11 cellular contexts compared by ENCODE assay signal in genomic region chr3:192090586-192090985, GRCh38.
A peak's percentile ranks its signal among the peaks of the same experiment; 100 is the strongest.
DNase-seq lines count a peak whose midpoint lies in the region; ATAC-seq, FAIRE-seq and TF ChIP-seq lines count a peak whose summit lies in the region.
"Had no signal": no experiment of that assay in that cellular context is flagged by ENCODE, and none has a peak within 500 bp of the region (broad histone marks: within the 10 kb centered on the region; RNA-seq: fewer than 3 reads in every experiment).

No MANE protein-coding gene starts in this region.

- intact Hi-C loops in activated CD4-positive, alpha-beta T cell treated with anti-CD3 and anti-CD28 coated beads, Interleukin-2, amount 10 ng/mL, durations not matched to agents 24 days and 14 days (cut with micrococcal nuclease): no loop called here

- H3K27me3 ChIP-seq in gastroesophageal sphincter: no peaks in the 10 kb centered on the region

- H3K4me1 ChIP-seq in gastroesophageal sphincter: no peaks in the 10 kb centered on the region

- peak; percentile 87 for FAIRE-seq in H54 (lab: Jason Lieb, UNC)

- TF ChIP-seq EP300 in gastroesophageal sphincter (IDR thresholded peaks at IDR 0.05): no peak

- no peak overlapping the region for H3K4me3 Mint-ChIP-seq in activated naive CD8-positive, alpha-beta T cell treated with anti-CD3 and anti-CD28 coated beads, Interleukin-2, amount 50 U/mL, for 24 hours
- H3K4me3 Mint-ChIP-seq in activated CD4-positive, alpha-beta T cell treated with anti-CD3 and anti-CD28 coated beads, Interleukin-2, amount 10 ng/mL, durations not matched to agents 24 days and 14 days: no peak overlapping the region

- no peak for TF ChIP-seq CTCF in gastroesophageal sphincter (IDR thresholded peaks at IDR 0.05)

- no peaks in the 10 kb centered on the region for H3K4me1 Mint-ChIP-seq in activated naive CD8-positive, alpha-beta T cell treated with anti-CD3 and anti-CD28 coated beads, Interleukin-2, amount 50 U/mL, for 24 hours
- H3K4me1 Mint-ChIP-seq in activated CD4-positive, alpha-beta T cell treated with anti-CD3 and anti-CD28 coated beads, Interleukin-2, amount 10 ng/mL, durations not matched to agents 24 days and 14 days: no peaks in the 10 kb centered on the region

- DNase-seq in H54 (ENCODE audit: insufficient read length, low spot score): no peak
- DNase-seq in HT1080 (ENCODE audit: low read depth): peak; percentile 20
- peak; percentile 68 for DNase-seq in islet precursor cell
- DNase-seq in activated naive CD8-positive, alpha-beta T cell treated with anti-CD3 and anti-CD28 coated beads, Interleukin-2, amount 50 U/mL, for 24 hours: no peak
- no peak for DNase-seq in activated CD4-positive, alpha-beta T cell treated with anti-CD3 and anti-CD28 coated beads, Interleukin-2, amount 10 ng/mL, durations not matched to agents 24 days and 14 days
- DNase-seq in T-helper 9 cell: no peak
- DNase-seq: anterior cingulate cortex; stimulated activated CD4-positive, alpha-beta T cell treated with anti-CD3 and anti-CD28 coated beads, Interleukin-4, amount 100 ng/mL, for 24 hours had no signal

- no peak overlapping the region for H3K27ac ChIP-seq in gastroesophageal sphincter
- H3K27ac ChIP-seq: SK-N-MC had no signal

- peaks cover 1% of the 10 kb centered on the region for H3K9me3 Mint-ChIP-seq in activated naive CD8-positive, alpha-beta T cell treated with anti-CD3 and anti-CD28 coated beads, Interleukin-2, amount 50 U/mL, for 24 hours
- H3K9me3 Mint-ChIP-seq in activated CD4-positive, alpha-beta T cell treated with anti-CD3 and anti-CD28 coated beads, Interleukin-2, amount 10 ng/mL, durations not matched to agents 24 days and 14 days: no peaks in the 10 kb centered on the region

- H3K36me3 ChIP-seq in gastroesophageal sphincter: no peaks in the 10 kb centered on the region

- no peak overlapping the region for H3K4me3 ChIP-seq in gastroesophageal sphincter
- H3K4me3 ChIP-seq: SK-N-MC had no signal

- H3K9me3 ChIP-seq in gastroesophageal sphincter: no peaks in the 10 kb centered on the region

- TF ChIP-seq POLR2A in H54 (IDR thresholded peaks at IDR 0.05; ENCODE audit: low read depth, low read length) (no peak), gastroesophageal sphincter (IDR thresholded peaks at IDR 0.05) (no peak)

- H3K27me3 Mint-ChIP-seq in activated naive CD8-positive, alpha-beta T cell treated with anti-CD3 and anti-CD28 coated beads, Interleukin-2, amount 50 U/mL, for 24 hours: no peaks in the 10 kb centered on the region
- H3K27me3 Mint-ChIP-seq in activated CD4-positive, alpha-beta T cell treated with anti-CD3 and anti-CD28 coated beads, Interleukin-2, amount 10 ng/mL, durations not matched to agents 24 days and 14 days: no peaks in the 10 kb centered on the region

- no peaks in the 10 kb centered on the region for H3K36me3 Mint-ChIP-seq in activated naive CD8-positive, alpha-beta T cell treated with anti-CD3 and anti-CD28 coated beads, Interleukin-2, amount 50 U/mL, for 24 hours (ENCODE audit: low read depth)
- H3K36me3 Mint-ChIP-seq in activated CD4-positive, alpha-beta T cell treated with anti-CD3 and anti-CD28 coated beads, Interleukin-2, amount 10 ng/mL, durations not matched to agents 24 days and 14 days (ENCODE audit: low read depth): no peaks in the 10 kb centered on the region

- no peak overlapping the region for H3K27ac Mint-ChIP-seq in activated naive CD8-positive, alpha-beta T cell treated with anti-CD3 and anti-CD28 coated beads, Interleukin-2, amount 50 U/mL, for 24 hours
- no peak overlapping the region for H3K27ac Mint-ChIP-seq in activated CD4-positive, alpha-beta T cell treated with anti-CD3 and anti-CD28 coated beads, Interleukin-2, amount 10 ng/mL, durations not matched to agents 24 days and 14 days

- ATAC-seq in GM18867 (IDR thresholded peaks at IDR 0.05; ENCODE audit: unreplicated experiment) (peak; percentile 91), gastroesophageal sphincter (no peak)
- ATAC-seq in activated naive CD8-positive, alpha-beta T cell treated with anti-CD3 and anti-CD28 coated beads, Interleukin-2, amount 50 U/mL, for 24 hours: no peak

Comparison
In these comparisons a context has a peak if more than half of its experiments do, and no peak if none do; other contexts are left out.
1. DNase-seq: peak in HT1080 (single experiment) and islet precursor cell (single experiment); none in H54 (single experiment), activated naive CD8-positive, alpha-beta T cell treated with anti-CD3 and anti-CD28 coated beads, Interleukin-2, amount 50 U/mL, for 24 hours (single experiment), activated CD4-positive, alpha-beta T cell treated with anti-CD3 and anti-CD28 coated beads, Interleukin-2, amount 10 ng/mL, durations not matched to agents 24 days and 14 days (single experiment) and T-helper 9 cell (single experiment).